ENCODE assay signal across 15 cellular contexts in genomic region chr6:72968704-72969103, GRCh38.
DNase-seq lines count a peak whose midpoint lies in the region; TF ChIP-seq lines count a peak whose summit lies in the region.
"Had no signal": no experiment of that assay in that cellular context is flagged by ENCODE, and none has a peak within 500 bp of the region (broad histone marks: within the 10 kb centered on the region; RNA-seq: fewer than 3 reads in every experiment).

No MANE protein-coding gene starts in this region.

- no peak overlapping the region for H2AFZ ChIP-seq in smooth muscle cell (ENCODE audit: low read depth)

- WGBS in smooth muscle cell (ENCODE audit: low lambda C conversion rate), result 91% methylated on average over 1 of the region's 1 CpG

- no peak overlapping the region for H3K4me3 ChIP-seq in epithelial cell of esophagus (ENCODE audit: low read length)
- no peak overlapping the region for H3K4me3 ChIP-seq in smooth muscle cell
- H3K4me3 ChIP-seq: body of pancreas, K562, mucosa of descending colon, SK-N-MC had no signal

- no peaks in the 10 kb centered on the region for H4K20me1 ChIP-seq in smooth muscle cell (ENCODE audit: low read depth)

- no peaks in the 10 kb centered on the region for H3K36me3 ChIP-seq in smooth muscle cell (ENCODE audit: low read depth)

- no peak overlapping the region for H3K9ac ChIP-seq in smooth muscle cell (ENCODE audit: low read depth)

- no peaks in the 10 kb centered on the region for H3K9me3 ChIP-seq in smooth muscle cell (replicated peaks; ENCODE audit: low read depth)
- H3K9me3 ChIP-seq: body of pancreas, mucosa of descending colon had no signal

- no peak overlapping the region for H3K4me2 ChIP-seq in smooth muscle cell

- H3K4me1 ChIP-seq in smooth muscle cell (ENCODE audit: low read depth), result no peaks in the 10 kb centered on the region
- H3K4me1 ChIP-seq: body of pancreas had no signal

- H3F3A ChIP-seq in smooth muscle cell (ENCODE audit: low read depth), result no peaks in the 10 kb centered on the region

- no peak for TF ChIP-seq CTCF in epithelial cell of esophagus (IDR thresholded peaks at IDR 0.05; ENCODE audit: insufficient read depth, low read depth, low read length, missing control alignments)
- TF ChIP-seq CTCF in smooth muscle cell (IDR thresholded peaks at IDR 0.05; ENCODE audit: borderline replicate concordance, insufficient read depth, poor library complexity, severe bottlenecking), result no peak

- peak overlapping the region; percentile 36 for H3K27ac ChIP-seq in smooth muscle cell (ENCODE audit: low read depth)
- H3K27ac ChIP-seq: body of pancreas had no signal

- H3K79me2 ChIP-seq in smooth muscle cell (ENCODE audit: low read depth), result no peaks in the 10 kb centered on the region

- H3K27me3 ChIP-seq in smooth muscle cell (ENCODE audit: low read depth), result no peaks in the 10 kb centered on the region
- H3K27me3 ChIP-seq: body of pancreas had no signal

- DNase-seq in SHP77 treated with DMSO at 0.1 percent for 48 hours (lab: John Stamatoyannopoulos, UW), result peak; percentile 12
- no peak for DNase-seq in SHP77 (lab: John Stamatoyannopoulos, UW)
- peak; percentile 36 for DNase-seq in NCI-H774 (lab: John Stamatoyannopoulos, UW)
- peak; percentile 95 for DNase-seq in epithelial cell of esophagus (ENCODE audit: low read depth)
- no peak for DNase-seq in smooth muscle cell (lab: John Stamatoyannopoulos, UW; ENCODE audit: unreplicated experiment)
- no peak for DNase-seq in NCI-H1092 treated with DMSO at 0.1 percent for 48 hours (lab: John Stamatoyannopoulos, UW)
- no peak for DNase-seq in NCI-H526 (lab: John Stamatoyannopoulos, UW)
- DNase-seq in activated CD8-positive, alpha-beta memory T cell treated with anti-CD3 and anti-CD28 coated beads for 24 hours, result no peak
- DNase-seq: activated effector memory CD4-positive, alpha-beta T cell treated with Interleukin-2 at 50 U/mL for 16 hours; body of pancreas; COR-L47; mucosa of descending colon; stimulated activated naive CD8-positive, alpha-beta T cell treated with anti-CD3 and anti-CD28 coated beads, Interleukin-15, Interleukin-2, amounts not matched to agents 100 U/mL and 50 U/mL, for 24 hours had no signal

Comparison
In these comparisons a context has a peak if more than half of its experiments do, and no peak if none do; other contexts are left out.
1. DNase-seq: peak in SHP77 treated with DMSO at 0.1 percent for 48 hours (single experiment), NCI-H774 (single experiment) and epithelial cell of esophagus (single experiment); none in SHP77 (0 of 2), smooth muscle cell (single experiment), NCI-H1092 treated with DMSO at 0.1 percent for 48 hours (single experiment), NCI-H526 (0 of 2) and activated CD8-positive, alpha-beta memory T cell treated with anti-CD3 and anti-CD28 coated beads for 24 hours (single experiment).